Comparison of ENCODE assay signal across 8 cellular contexts in genomic region chr3:65402597-65402996, GRCh38.
A peak's percentile ranks its signal among the peaks of the same experiment; 100 is the strongest.
DNase-seq lines count a peak whose midpoint lies in the region; ATAC-seq and TF ChIP-seq lines count a peak whose summit lies in the region.

No MANE protein-coding gene starts in this region.

- intact Hi-C loops in PC-3 (cut with micrococcal nuclease), result no loop called here
- intact Hi-C loops in spleen (cut with DNase I; ENCODE audit: low total_unique reads), result no loop called here
- intact Hi-C loops in uterus (cut with DNase I; ENCODE audit: low total_unique reads), result no loop called here

- POLR2A ChIA-PET in PC-3 (lab: Charles Lee; ENCODE audit: unreplicated experiment), result no interaction called here

- H3K4me3 ChIP-seq in PC-3 (ENCODE audit: low read length) (no peak overlapping the region), epithelial cell of esophagus (ENCODE audit: low read length) (no peak overlapping the region), osteoblast (ENCODE audit: insufficient read depth, low read length) (no peak overlapping the region), spleen (no peak overlapping the region), uterus (no peak overlapping the region)

- in situ Hi-C loops in G401 (cut with HindIII; ENCODE audit: low sequenced_read_pairs), result no loop called here

- H3K79me2 ChIP-seq in PC-3 (ENCODE audit: low read length) (no peaks in the 10 kb centered on the region), osteoblast (ENCODE audit: insufficient read depth, low read length) (no peaks in the 10 kb centered on the region)

- H3K36me3 ChIP-seq in PC-3 (ENCODE audit: low read depth, low read length) (no peaks in the 10 kb centered on the region), osteoblast (ENCODE audit: insufficient read depth, low read length) (no peaks in the 10 kb centered on the region), spleen (no peaks in the 10 kb centered on the region), uterus (no peaks in the 10 kb centered on the region)

- DNase-seq in G401 (ENCODE audit: low spot score), result peak; percentile 83
- peak; percentile 83 for DNase-seq in PC-3
- peak; percentile 97 for DNase-seq in epithelial cell of esophagus (ENCODE audit: low read depth)
- DNase-seq in osteoblast (ENCODE audit: insufficient read length, low spot score, missing footprints), result peak; percentile 90
- DNase-seq in spleen, result no peak
- DNase-seq in SKM-1 (lab: John Stamatoyannopoulos, UW; ENCODE audit: unreplicated experiment), result no peak
- no peak for DNase-seq in uterus

- BruUV-seq in PC-3 (replicated peaks; lab: Mats Ljungman, UMichigan), result no TSS peak

- ATAC-seq in PC-3 (peak; percentile 98), GM21529 (IDR thresholded peaks at IDR 0.05; ENCODE audit: unreplicated experiment) (no peak)

- H3K9me2 ChIP-seq in PC-3 (replicated peaks; ENCODE audit: low read length), result no peaks in the 10 kb centered on the region

- H2AFZ ChIP-seq in PC-3 (ENCODE audit: low read length) (no peak overlapping the region), osteoblast (ENCODE audit: low read length) (no peak overlapping the region)

- peaks cover 8% of the 10 kb centered on the region for H3K4me1 ChIP-seq in PC-3 (ENCODE audit: insufficient read depth, low read length)
- H3K4me1 ChIP-seq in osteoblast (ENCODE audit: insufficient read depth, low read length), result peaks cover 12% of the 10 kb centered on the region
- no peaks in the 10 kb centered on the region for H3K4me1 ChIP-seq in spleen
- H3K4me1 ChIP-seq in uterus, result no peaks in the 10 kb centered on the region

- H3K9ac ChIP-seq in PC-3 (ENCODE audit: low read length), result no peak overlapping the region

- CTCF ChIA-PET in PC-3 (lab: Charles Lee), result no interaction called here

- H3K27ac ChIP-seq in PC-3 (ENCODE audit: low read length) (no peak overlapping the region), osteoblast (ENCODE audit: low read depth, low read length) (no peak overlapping the region), spleen (no peak overlapping the region), uterus (no peak overlapping the region)

- H4K20me1 ChIP-seq in PC-3 (ENCODE audit: low read length) (no peaks in the 10 kb centered on the region), osteoblast (ENCODE audit: insufficient read depth, low read length) (peaks cover 28% of the 10 kb centered on the region)

- no peak for TF ChIP-seq POLR2A in spleen (IDR thresholded peaks at IDR 0.05)
- TF ChIP-seq POLR2A in uterus (IDR thresholded peaks at IDR 0.05), result no peak

- no peak for TF ChIP-seq CTCF in PC-3 (conservative IDR thresholded peaks at IDR 0.05; ENCODE audit: low read depth, low read length)
- no peak for TF ChIP-seq CTCF in epithelial cell of esophagus (IDR thresholded peaks at IDR 0.05; ENCODE audit: insufficient read depth, low read depth, low read length, missing control alignments)
- TF ChIP-seq CTCF in osteoblast (IDR thresholded peaks at IDR 0.05; ENCODE audit: extremely low read depth, low read depth, low read length), result no peak
- TF ChIP-seq CTCF in spleen (IDR thresholded peaks at IDR 0.05 in 8 of 11, conservative IDR thresholded peaks at IDR 0.05 in 3 of 11), result no peak
- TF ChIP-seq CTCF in uterus (IDR thresholded peaks at IDR 0.05), result no peak

- 71 to 88% (median 86%) methylated on average over 7 of the region's 7 CpGs for WGBS in spleen, 5 donors

- H3K4me2 ChIP-seq in PC-3 (ENCODE audit: low read length), result peak overlapping the region; percentile 41; the same call in 1 of the 2 replicates
- peak overlapping the region; percentile 27 for H3K4me2 ChIP-seq in osteoblast (ENCODE audit: insufficient read depth, low read length)

- no peaks in the 10 kb centered on the region for H3K9me3 ChIP-seq in PC-3 (ENCODE audit: low read length)
- no peaks in the 10 kb centered on the region for H3K9me3 ChIP-seq in osteoblast (ENCODE audit: low read depth, low read length)
- no peaks in the 10 kb centered on the region for H3K9me3 ChIP-seq in spleen
- no peaks in the 10 kb centered on the region for H3K9me3 ChIP-seq in uterus

- H3F3A ChIP-seq in PC-3 (ENCODE audit: low read length, unreplicated experiment), result no peaks in the 10 kb centered on the region

- H3K27me3 ChIP-seq in PC-3 (ENCODE audit: low read length) (no peaks in the 10 kb centered on the region), osteoblast (ENCODE audit: insufficient read depth, low read length) (no peaks in the 10 kb centered on the region), spleen (replicated peaks in 1 of 7) (no peaks in the 10 kb centered on the region), uterus (no peaks in the 10 kb centered on the region)

Comparison
In these comparisons a context has a peak if more than half of its experiments do, and no peak if none do; other contexts are left out.
1. DNase-seq: peak in G401 (single experiment), PC-3 (single experiment), epithelial cell of esophagus (single experiment) and osteoblast (single experiment); none in spleen (single experiment), SKM-1 (single experiment) and uterus (0 of 2).